Comparison of ENCODE assay signal across 8 cellular contexts in genomic region chr2:43099797-43100196, GRCh38.
"Had no signal": no experiment of that assay in that cellular context is flagged by ENCODE, and none has a peak within 500 bp of the region (broad histone marks: within the 10 kb centered on the region; RNA-seq: fewer than 3 reads in every experiment).

No MANE protein-coding gene starts in this region.

- H3K4me3 Mint-ChIP-seq: activated naive CD4-positive, alpha-beta T cell treated with anti-CD3 and anti-CD28 coated beads, Interleukin-2, amount 50 U/mL, for 24 hours; memory B cell; stimulated activated memory B cell treated with anti-CD40 and anti-IgM and Interleukin-4, amounts not matched to agents 10 μg/mL and 1 μg/mL and 100 μg/mL, for 72 hours had no signal

- H3K4me1 Mint-ChIP-seq: activated naive CD4-positive, alpha-beta T cell treated with anti-CD3 and anti-CD28 coated beads, Interleukin-2, amount 50 U/mL, for 24 hours had no signal

- H3K36me3 Mint-ChIP-seq: stimulated activated memory B cell treated with anti-CD40 and anti-IgM and Interleukin-4, amounts not matched to agents 10 μg/mL and 1 μg/mL and 100 μg/mL, for 72 hours had no signal

- H3K9me3 ChIP-seq: esophagus squamous epithelium had no signal

- H3K9me3 Mint-ChIP-seq: memory B cell had no signal

- H3K27me3 Mint-ChIP-seq: activated naive CD4-positive, alpha-beta T cell treated with anti-CD3 and anti-CD28 coated beads, Interleukin-2, amount 50 U/mL, for 24 hours had no signal

- DNase-seq: activated T-cell treated with anti-CD3 and anti-CD28 coated beads, Interleukin-2, amount 50 U/mL, for 1 hour; amniotic stem cell; esophagus squamous epithelium; foreskin fibroblast; right cardiac atrium had no signal

- H3K36me3 ChIP-seq: esophagus squamous epithelium had no signal

- H3K27ac Mint-ChIP-seq: memory B cell; stimulated activated memory B cell treated with anti-CD40 and anti-IgM and Interleukin-4, amounts not matched to agents 10 μg/mL and 1 μg/mL and 100 μg/mL, for 72 hours had no signal

- H3K27me3 ChIP-seq: esophagus squamous epithelium had no signal
